Comparison of ENCODE assay signal across 9 cellular contexts in genomic region chr6:109349419-109349987, GRCh38. TPM values are rescaled to one million over a fixed set of nuclear protein-coding genes. Genes with fewer than 3 reads are reported as not detected.
A peak's percentile ranks its signal among the peaks of the same experiment; 100 is the strongest.
DNase-seq lines count a peak whose midpoint lies in the region; ATAC-seq and TF ChIP-seq lines count a peak whose summit lies in the region.
"Had no signal": no experiment of that assay in that cellular context is flagged by ENCODE, and none has a peak within 500 bp of the region (broad histone marks: within the 10 kb centered on the region; RNA-seq: fewer than 3 reads in every experiment).

No MANE protein-coding gene starts in this region.

- H3K27ac Mint-ChIP-seq in activated B cell treated with CpG ODN at 0.5 μM for 24 hours (peak overlapping the region; percentile 46), WTC11 (no peak overlapping the region)

- H3K9me2 ChIP-seq in hepatocyte (replicated peaks; ENCODE audit: insufficient read depth): no peaks in the 10 kb centered on the region

- H2AFZ ChIP-seq in hepatocyte: no peak overlapping the region

- no peaks in the 10 kb centered on the region for H3K9me3 ChIP-seq in A673 (ENCODE audit: low read depth, low read length, poor library complexity, severe bottlenecking)
- H3K9me3 ChIP-seq in hepatocyte (ENCODE audit: low read depth): no peaks in the 10 kb centered on the region

- intact Hi-C loops in A673 (cut with micrococcal nuclease; ENCODE audit: unreplicated experiment) (no loop called here), activated B cell treated with CpG ODN at 0.5 μM for 24 hours (cut with micrococcal nuclease) (no loop called here)

- no peaks in the 10 kb centered on the region for H3K9me3 Mint-ChIP-seq in activated B cell treated with CpG ODN at 0.5 μM for 24 hours
- no peaks in the 10 kb centered on the region for H3K9me3 Mint-ChIP-seq in WTC11
- H3K9me3 Mint-ChIP-seq: nephron had no signal

- ATAC-seq in activated B cell treated with CpG ODN at 0.5 μM for 24 hours (ENCODE audit: low read depth) (no peak), WTC11 (no peak), HG03571 (IDR thresholded peaks at IDR 0.05; ENCODE audit: unreplicated experiment) (no peak), GM21390 (IDR thresholded peaks at IDR 0.05; ENCODE audit: unreplicated experiment) (no peak)

- H3K27me3 Mint-ChIP-seq in activated B cell treated with CpG ODN at 0.5 μM for 24 hours (no peaks in the 10 kb centered on the region), WTC11 (ENCODE audit: low read depth) (no peaks in the 10 kb centered on the region)

- no peaks in the 10 kb centered on the region for H4K20me1 ChIP-seq in hepatocyte (ENCODE audit: insufficient read depth, poor library complexity, severe bottlenecking)

- H3K4me3 Mint-ChIP-seq in activated B cell treated with CpG ODN at 0.5 μM for 24 hours (no peak overlapping the region), WTC11 (no peak overlapping the region)
- H3K4me3 Mint-ChIP-seq: nephron had no signal

- H3K4me1 Mint-ChIP-seq in activated B cell treated with CpG ODN at 0.5 μM for 24 hours (no peaks in the 10 kb centered on the region), WTC11 (peaks cover 1% of the 10 kb centered on the region)

- CTCF ChIA-PET in A673 (lab: Charles Lee): interaction anchor here (0.7 kb wide), 1 partner anchor 10 kb away, joined by 10 read pairs; no protein-coding TSS in a partner anchor
- CTCF ChIA-PET in activated B cell treated with CpG ODN at 0.5 μM for 24 hours (lab: Charles Lee): no interaction called here
- CTCF ChIA-PET in WTC11 (lab: Charles Lee): interaction anchor here (0.9 kb wide), 1 partner anchor 161 kb away, joined by 4 read pairs; no protein-coding TSS in a partner anchor

- no peak overlapping the region for H3K4me3 ChIP-seq in A673 (ENCODE audit: low read depth, low read length, poor library complexity, severe bottlenecking)
- H3K4me3 ChIP-seq in LNCaP clone FGC (ENCODE audit: low read depth, low read length): no peak overlapping the region
- H3K4me3 ChIP-seq in hepatocyte: no peak overlapping the region

- H3K36me3 Mint-ChIP-seq in activated B cell treated with CpG ODN at 0.5 μM for 24 hours (ENCODE audit: low read depth): peaks cover 24% of the 10 kb centered on the region
- H3K36me3 Mint-ChIP-seq in WTC11: no peaks in the 10 kb centered on the region

- 74% methylated on average over 3 of the region's 3 CpGs for WGBS in hepatocyte (ENCODE audit: low lambda C conversion rate, missing lambda C conversion rate)

- H3K36me3 ChIP-seq in A673 (ENCODE audit: insufficient read depth, low read length, poor library complexity, severe bottlenecking): no peaks in the 10 kb centered on the region
- H3K36me3 ChIP-seq in hepatocyte (replicated peaks; ENCODE audit: insufficient read depth, low read depth): no peaks in the 10 kb centered on the region

- no peaks in the 10 kb centered on the region for H3K4me1 ChIP-seq in A673 (ENCODE audit: insufficient read depth, low read length, poor library complexity, severe bottlenecking)
- H3K4me1 ChIP-seq in hepatocyte (ENCODE audit: insufficient read depth): peaks cover 34% of the 10 kb centered on the region

- DNase-seq in A673 (ENCODE audit: low spot score) (peak; percentile 51), LNCaP clone FGC (ENCODE audit: low read depth) (peak; percentile 92), activated B cell treated with CpG ODN at 0.5 μM for 24 hours (no peak), hepatocyte (ENCODE audit: low spot score) (peak; percentile 75), WTC11 (ENCODE audit: low spot score) (no peak)
- DNase-seq in activated naive CD4-positive, alpha-beta T cell treated with anti-CD3 and anti-CD28 coated beads, Interleukin-2, amount 50 U/mL, for 16 hours: no peak

- no peaks in the 10 kb centered on the region for H3K79me2 ChIP-seq in hepatocyte

- H3K27ac ChIP-seq in A673 (ENCODE audit: low read depth, low read length, poor library complexity, severe bottlenecking): no peak overlapping the region
- peak overlapping the region; percentile 37 for H3K27ac ChIP-seq in hepatocyte

- no TSS peak for BruUV-seq in A673 (replicated peaks; lab: Mats Ljungman, UMichigan)

- H3K4me2 ChIP-seq in hepatocyte: no peak overlapping the region

- no peak for TF ChIP-seq CTCF in A673 (conservative IDR thresholded peaks at IDR 0.05; ENCODE audit: low read depth, low read length)
- TF ChIP-seq CTCF in LNCaP clone FGC (IDR thresholded peaks at IDR 0.05; ENCODE audit: control insufficient read depth, extremely low read depth, insufficient read depth): no peak
- TF ChIP-seq CTCF in activated B cell treated with CpG ODN at 0.5 μM for 24 hours (IDR thresholded peaks at IDR 0.05): no peak
- no peak for TF ChIP-seq CTCF in hepatocyte (IDR thresholded peaks at IDR 0.05; ENCODE audit: poor library complexity)
- TF ChIP-seq CTCF in WTC11 (IDR thresholded peaks at IDR 0.05): no peak

- H3K27me3 ChIP-seq in A673 (replicated peaks; ENCODE audit: insufficient read depth, low read depth, low read length, poor library complexity): no peaks in the 10 kb centered on the region
- H3K27me3 ChIP-seq in hepatocyte: no peaks in the 10 kb centered on the region

- POLR2A ChIA-PET in A673 (lab: Charles Lee; ENCODE audit: low non-redundant PET) (interaction anchor here (0.6 to 0.7 kb wide), 2 partner anchors 105 to 634 kb away, joined by 3 to 7 read pairs; no protein-coding TSS in a partner anchor), activated B cell treated with CpG ODN at 0.5 μM for 24 hours (lab: Charles Lee) (no interaction called here), WTC11 (lab: Charles Lee) (no interaction called here)

TF ChIP-seq in WTC11, 78 proteins besides CTCF, POLR2A, EP300 and RAD21 (continues in another document):
- TF ChIP-seq, protein P1, sequence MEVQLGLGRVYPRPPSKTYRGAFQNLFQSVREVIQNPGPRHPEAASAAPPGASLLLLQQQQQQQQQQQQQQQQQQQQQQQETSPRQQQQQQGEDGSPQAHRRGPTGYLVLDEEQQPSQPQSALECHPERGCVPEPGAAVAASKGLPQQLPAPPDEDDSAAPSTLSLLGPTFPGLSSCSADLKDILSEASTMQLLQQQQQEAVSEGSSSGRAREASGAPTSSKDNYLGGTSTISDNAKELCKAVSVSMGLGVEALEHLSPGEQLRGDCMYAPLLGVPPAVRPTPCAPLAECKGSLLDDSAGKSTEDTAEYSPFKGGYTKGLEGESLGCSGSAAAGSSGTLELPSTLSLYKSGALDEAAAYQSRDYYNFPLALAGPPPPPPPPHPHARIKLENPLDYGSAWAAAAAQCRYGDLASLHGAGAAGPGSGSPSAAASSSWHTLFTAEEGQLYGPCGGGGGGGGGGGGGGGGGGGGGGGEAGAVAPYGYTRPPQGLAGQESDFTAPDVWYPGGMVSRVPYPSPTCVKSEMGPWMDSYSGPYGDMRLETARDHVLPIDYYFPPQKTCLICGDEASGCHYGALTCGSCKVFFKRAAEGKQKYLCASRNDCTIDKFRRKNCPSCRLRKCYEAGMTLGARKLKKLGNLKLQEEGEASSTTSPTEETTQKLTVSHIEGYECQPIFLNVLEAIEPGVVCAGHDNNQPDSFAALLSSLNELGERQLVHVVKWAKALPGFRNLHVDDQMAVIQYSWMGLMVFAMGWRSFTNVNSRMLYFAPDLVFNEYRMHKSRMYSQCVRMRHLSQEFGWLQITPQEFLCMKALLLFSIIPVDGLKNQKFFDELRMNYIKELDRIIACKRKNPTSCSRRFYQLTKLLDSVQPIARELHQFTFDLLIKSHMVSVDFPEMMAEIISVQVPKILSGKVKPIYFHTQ (CRISPR knock-in tag; IDR thresholded peaks at IDR 0.05): no peak
- no peak for TF ChIP-seq CREB1 (CRISPR knock-in tag; IDR thresholded peaks at IDR 0.05)
- no peak for TF ChIP-seq TCF7 (CRISPR knock-in tag; IDR thresholded peaks at IDR 0.05; ENCODE audit: low read depth)
- TF ChIP-seq IRF1 (CRISPR knock-in tag; IDR thresholded peaks at IDR 0.05): no peak
- no peak for TF ChIP-seq USF1 (CRISPR knock-in tag; IDR thresholded peaks at IDR 0.05)
- TF ChIP-seq ZNF423 (CRISPR knock-in tag; IDR thresholded peaks at IDR 0.05): no peak
- no peak for TF ChIP-seq NR3C1 (CRISPR knock-in tag; conservative IDR thresholded peaks at IDR 0.05; ENCODE audit: low read depth)

RNA-seq across cellular contexts. Expression of gene CD164, which starts 32.8 kb away (rescaled TPM):
- total RNA-seq in A673 (2021) (154 and 176 TPM in 2 replicates), activated B cell treated with CpG ODN at 0.5 μM for 24 hours (165 and 189 TPM in 2 replicates), hepatocyte (571 and 574 TPM in 2 replicates), WTC11 (2021) (74.9 to 80.2 TPM (median 79.8 TPM) in 3 replicates)
- 436 and 475 TPM in 2 replicates for polyA plus RNA-seq in hepatocyte

Comparison
In these comparisons a context has a peak if more than half of its experiments do, and no peak if none do; other contexts are left out.
1. DNase-seq: peak in A673 (single experiment), LNCaP clone FGC (single experiment) and hepatocyte (single experiment); none in activated B cell treated with CpG ODN at 0.5 μM for 24 hours (single experiment), WTC11 (single experiment) and activated naive CD4-positive, alpha-beta T cell treated with anti-CD3 and anti-CD28 coated beads, Interleukin-2, amount 50 U/mL, for 16 hours (single experiment).